Comparison of ENCODE assay signal across 7 cellular contexts in the genomic region with DNA sequence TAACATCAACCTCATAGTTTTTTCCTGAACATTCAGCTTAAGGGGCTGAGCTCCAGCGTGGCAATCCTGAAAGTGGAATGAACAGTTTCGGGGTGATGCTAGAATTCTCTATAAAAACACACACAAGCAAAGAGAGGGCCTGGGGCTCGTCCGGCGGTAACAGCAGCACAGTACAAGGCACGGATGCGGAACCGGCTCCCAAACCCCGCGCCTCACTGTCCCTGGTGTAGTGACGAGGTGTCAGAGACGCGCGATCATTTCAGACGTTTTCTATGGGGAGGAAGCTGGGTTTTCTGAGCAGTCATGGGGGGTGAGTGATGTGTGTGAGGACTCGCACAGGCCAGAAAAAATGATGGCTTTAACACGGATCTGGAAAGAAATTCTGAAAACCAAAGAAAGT.
A peak's percentile ranks its signal among the peaks of the same experiment; 100 is the strongest.
DNase-seq lines count a peak whose midpoint lies in the region; ATAC-seq, FAIRE-seq and TF ChIP-seq lines count a peak whose summit lies in the region.
"Not testable (repeated sequence)": the region's sequence is repeated elsewhere in the genome, so short reads cannot be mapped to it uniquely, and the experiment has no call there.

No MANE protein-coding gene starts in this region.

- not testable (repeated sequence) for H3K4me1 ChIP-seq in K562 (replicated peaks in 1 of 2; ENCODE audit: control insufficient read depth in 2 of 2, insufficient read depth in 2 of 2, low read length in 2 of 2); right atrium auricular region; spleen; upper lobe of right lung

- not testable (repeated sequence) for TF ChIP-seq EP300 in K562 (IDR thresholded peaks at IDR 0.05; ENCODE audit: low read length)

- H3K27ac ChIP-seq in K562 (ENCODE audit: extremely low read depth, low read depth, low read length); right atrium auricular region; spleen; upper lobe of right lung: not testable (repeated sequence)

- H3K4me3 Mint-ChIP-seq in activated CD8-positive, alpha-beta memory T cell treated with anti-CD3 and anti-CD28 coated beads, Interleukin-2, amount 10 ng/mL, durations not matched to agents 7 days and 5 days; osteocyte (ENCODE audit: unreplicated experiment): not testable (repeated sequence)

- H3K9me3 ChIP-seq in K562 (replicated peaks; ENCODE audit: control insufficient read depth, insufficient read depth, low read depth, low read length); right atrium auricular region; spleen; upper lobe of right lung: not testable (repeated sequence)

- not testable (repeated sequence) for H3K4me1 Mint-ChIP-seq in activated CD8-positive, alpha-beta memory T cell treated with anti-CD3 and anti-CD28 coated beads, Interleukin-2, amount 10 ng/mL, durations not matched to agents 7 days and 5 days; osteocyte (ENCODE audit: unreplicated experiment)

- H3K27me3 Mint-ChIP-seq in activated CD8-positive, alpha-beta memory T cell treated with anti-CD3 and anti-CD28 coated beads, Interleukin-2, amount 10 ng/mL, durations not matched to agents 7 days and 5 days; osteocyte (ENCODE audit: unreplicated experiment): not testable (repeated sequence)

- H3K9ac ChIP-seq in K562 (ENCODE audit: insufficient read depth in 1 of 2, low read depth in 2 of 2, low read length in 2 of 2): not testable (repeated sequence)

- H2AFZ ChIP-seq in K562 (ENCODE audit: low read depth, low read length): not testable (repeated sequence)

- TF ChIP-seq RAD21 in K562 (CRISPR knock-in tag; conservative IDR thresholded peaks at IDR 0.05 in 1 of 2, IDR thresholded peaks at IDR 0.05 in 1 of 2): not testable (repeated sequence)

- not testable (repeated sequence) for ATAC-seq in activated CD8-positive, alpha-beta memory T cell treated with anti-CD3 and anti-CD28 coated beads, Interleukin-2, amount 10 ng/mL, durations not matched to agents 7 days and 5 days; K562; upper lobe of right lung

- not testable (repeated sequence) for TF ChIP-seq POLR2A in K562 (conservative IDR thresholded peaks at IDR 0.05); spleen (IDR thresholded peaks at IDR 0.05)

- H3K4me2 ChIP-seq in K562 (ENCODE audit: insufficient read depth, low read length): not testable (repeated sequence)

- not testable (repeated sequence) for H4K20me1 ChIP-seq in K562 (replicated peaks; ENCODE audit: control insufficient read depth, insufficient read depth, low read length)

- H3K27ac Mint-ChIP-seq in activated CD8-positive, alpha-beta memory T cell treated with anti-CD3 and anti-CD28 coated beads, Interleukin-2, amount 10 ng/mL, durations not matched to agents 7 days and 5 days; osteocyte (ENCODE audit: unreplicated experiment): not testable (repeated sequence)

- FAIRE-seq in K562 (lab: Jason Lieb, UNC): peak; percentile 35

- not testable (repeated sequence) for H3K79me2 ChIP-seq in K562 (ENCODE audit: control insufficient read depth, insufficient read depth, low read length)

- peaks cover 0 to 40% of the 10 kb centered on the region in 2 experiments; a peak in 4 of 5 replicates for H3K27me3 ChIP-seq in K562 (ENCODE audit: control insufficient read depth in 2 of 2, insufficient read depth in 2 of 2, low read length in 2 of 2)
- not testable (repeated sequence) for H3K27me3 ChIP-seq in right atrium auricular region; spleen (replicated peaks in 1 of 7); upper lobe of right lung

- not testable (repeated sequence) for BruUV-seq in K562 (replicated peaks; lab: Mats Ljungman, UMichigan)

- TF ChIP-seq CTCF in K562 (IDR thresholded peaks at IDR 0.05 in 2 of 3, conservative IDR thresholded peaks at IDR 0.05 in 1 of 3; ENCODE audit: insufficient read depth in 2 of 3, low read depth in 1 of 3, low read length in 3 of 3); right atrium auricular region (IDR thresholded peaks at IDR 0.05); osteocyte (IDR thresholded peaks at IDR 0.05); spleen (IDR thresholded peaks at IDR 0.05 in 8 of 11, conservative IDR thresholded peaks at IDR 0.05 in 3 of 11); upper lobe of right lung (IDR thresholded peaks at IDR 0.05): not testable (repeated sequence)

- not testable (repeated sequence) for H3K9me3 Mint-ChIP-seq in activated CD8-positive, alpha-beta memory T cell treated with anti-CD3 and anti-CD28 coated beads, Interleukin-2, amount 10 ng/mL, durations not matched to agents 7 days and 5 days (ENCODE audit: low read depth); osteocyte (ENCODE audit: unreplicated experiment)

- in situ Hi-C loops in K562 (cut with MboI): not testable (repeated sequence)

- 23% methylated on average over 15 of the region's 17 CpGs for WGBS in K562 (ENCODE audit: insufficient coverage, low coverage, missing lambda C conversion rate)
- 89 to 94% (median 92%) methylated on average over 17 of the region's 17 CpGs for WGBS in spleen, 5 donors

- CTCF ChIA-PET in activated CD8-positive, alpha-beta memory T cell treated with anti-CD3 and anti-CD28 coated beads, Interleukin-2, amount 10 ng/mL, durations not matched to agents 7 days and 5 days (lab: Charles Lee); K562 (lab: Yijun Ruan, JAX; ENCODE audit: low intra/inter-chr PET ratio): not testable (repeated sequence)

- POLR2A ChIA-PET in K562 (lab: Yijun Ruan, JAX): not testable (repeated sequence)

- not testable (repeated sequence) for H3K4me3 ChIP-seq in K562, right atrium auricular region, spleen, upper lobe of right lung

- H3K9me1 ChIP-seq in K562 (ENCODE audit: control insufficient read depth, insufficient read depth, low read length): not testable (repeated sequence)

- intact Hi-C loops in K562 (cut with micrococcal nuclease); spleen (cut with DNase I; ENCODE audit: low total_unique reads); upper lobe of right lung (cut with DNase I): not testable (repeated sequence)

- H3K36me3 ChIP-seq in K562 (ENCODE audit: control insufficient read depth, insufficient read depth, low read length); right atrium auricular region; spleen; upper lobe of right lung: not testable (repeated sequence)

- not testable (repeated sequence) for H3K36me3 Mint-ChIP-seq in activated CD8-positive, alpha-beta memory T cell treated with anti-CD3 and anti-CD28 coated beads, Interleukin-2, amount 10 ng/mL, durations not matched to agents 7 days and 5 days; osteocyte (ENCODE audit: unreplicated experiment)

- peak; percentile 9 for DNase-seq in activated CD8-positive, alpha-beta memory T cell treated with anti-CD3 and anti-CD28 coated beads, Interleukin-2, amount 10 ng/mL, durations not matched to agents 7 days and 5 days
- not testable (repeated sequence) for DNase-seq in K562 (ENCODE audit: extremely low read depth in 1 of 4, low spot score in 3 of 4)
- DNase-seq in right atrium auricular region (ENCODE audit: low spot score) (peak; percentile 34), mesenteric fat pad (ENCODE audit: low spot score) (peak; percentile 65), osteocyte (ENCODE audit: extremely low spot score, unreplicated experiment) (peak; percentile 66), spleen (peak; percentile 52), upper lobe of right lung (peak; percentile 33)
